ENCODE assay signal across 28 cellular contexts in the genomic region with DNA sequence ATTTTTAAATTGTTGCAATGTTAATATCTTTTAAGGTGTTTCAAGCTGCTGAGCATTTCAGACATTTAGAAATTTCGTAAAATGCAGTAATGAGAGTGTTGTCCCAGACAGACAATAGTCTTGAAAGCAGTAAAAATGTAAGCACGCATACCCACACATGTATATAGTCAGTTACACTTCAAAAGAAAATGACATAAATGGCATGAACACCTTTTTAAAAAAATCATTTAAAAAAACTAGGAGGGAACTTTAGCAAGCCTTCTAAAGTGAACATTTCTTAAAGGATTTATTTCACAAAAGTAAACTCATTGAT. TPM values are rescaled to one million over a fixed set of nuclear protein-coding genes. Genes with fewer than 3 reads are reported as not detected.
"Had no signal": no experiment of that assay in that cellular context is flagged by ENCODE, and none has a peak within 500 bp of the region (broad histone marks: within the 10 kb centered on the region; RNA-seq: fewer than 3 reads in every experiment).

No MANE protein-coding gene starts in this region.

- DNase-seq: naive thymus-derived CD4-positive, alpha-beta T cell; natural killer cell; occipital lobe; ovary; posterior cingulate gyrus; psoas muscle; right cardiac atrium; spleen; stimulated activated CD4-positive, alpha-beta T cell treated with anti-CD3 and anti-CD28 coated beads, Interleukin-12 subunit alpha, Interleukin-12 subunit beta, amount 100 ng/mL, for 4 hours; stimulated activated CD4-positive, alpha-beta T cell treated with anti-CD3 and anti-CD28 coated beads, Interleukin-1b, Interleukin-23, amount 100 ng/mL, for 48 hours; stimulated activated CD4-positive, alpha-beta T cell treated with anti-CD3 and anti-CD28 coated beads, Interleukin-4, amount 100 ng/mL, for 1 hour; stimulated activated CD4-positive, alpha-beta T cell treated with anti-CD3 and anti-CD28 coated beads, Interleukin-4, amount 100 ng/mL, for 4 hours; stimulated activated CD8-positive, alpha-beta memory T cell treated with anti-CD3 and anti-CD28 coated beads, Interleukin-4, amount 100 ng/mL, for 48 hours; stimulated activated naive CD4-positive, alpha-beta T cell; stimulated activated naive CD8-positive, alpha-beta T cell treated with anti-CD3 and anti-CD28 coated beads, Interleukin-15, amount 100 ng/mL, for 72 hours; stimulated activated naive CD8-positive, alpha-beta T cell treated with anti-CD3 and anti-CD28 coated beads, Interleukin-15, Interleukin-2, amounts not matched to agents 100 U/mL and 50 U/mL, for 24 hours; substantia nigra; testis; upper lobe of left lung had no signal

- ATAC-seq: naive thymus-derived CD4-positive, alpha-beta T cell; natural killer cell; right cardiac atrium; sciatic nerve; stimulated activated memory B cell treated with anti-CD40 and anti-IgM and Interleukin-4, amounts not matched to agents 10 μg/mL and 1 μg/mL and 100 μg/mL, for 72 hours; stimulated activated naive CD8-positive, alpha-beta T cell treated with anti-CD3 and anti-CD28 coated beads, Interleukin-15, amount 100 ng/mL, for 72 hours; stimulated activated naive CD8-positive, alpha-beta T cell treated with anti-CD3 and anti-CD28 coated beads, Interleukin-15, Interleukin-2, amounts not matched to agents 100 U/mL and 50 U/mL, for 24 hours had no signal

- H3K4me3 ChIP-seq: neural progenitor cell, ovary, psoas muscle, skin epidermis, smooth muscle cell, spleen, suprapubic skin, testis, tibial nerve, upper lobe of left lung had no signal

- H3K4me1 ChIP-seq: neural progenitor cell, suprapubic skin, testis had no signal

- H3K9me3 ChIP-seq: ovary, psoas muscle, suprapubic skin, testis, upper lobe of left lung had no signal

- H3K9ac ChIP-seq: neural progenitor cell, parathyroid adenoma had no signal

- H3K27ac ChIP-seq: neural progenitor cell, parathyroid adenoma, psoas muscle, skin epidermis, suprapubic skin, testis, tibial nerve, upper lobe of left lung had no signal

- H3K4me2 ChIP-seq: neural progenitor cell, smooth muscle cell had no signal

- H3K27me3 ChIP-seq: neural progenitor cell, ovary, spleen, suprapubic skin, testis, tibial nerve, upper lobe of left lung had no signal

- H3K36me3 ChIP-seq: neural progenitor cell, ovary, spleen, suprapubic skin, tibial nerve, upper lobe of left lung had no signal

- H2AFZ ChIP-seq: neural progenitor cell, parathyroid adenoma had no signal

RNA-seq across cellular contexts. Expression of gene CPED1, which starts 51.0 kb away (rescaled TPM):
- polyA plus RNA-seq: naive thymus-derived CD4-positive, alpha-beta T cell; neural cell had no signal
